9 cellular contexts compared by ENCODE assay signal in genomic region chr2:177229448-177230242, GRCh38. TPM values are rescaled to one million over a fixed set of nuclear protein-coding genes. Genes with fewer than 3 reads are reported as not detected.
A peak's percentile ranks its signal among the peaks of the same experiment; 100 is the strongest.
DNase-seq lines count a peak whose midpoint lies in the region; ATAC-seq and TF ChIP-seq lines count a peak whose summit lies in the region.
"Had no signal": no experiment of that assay in that cellular context is flagged by ENCODE, and none has a peak within 500 bp of the region (broad histone marks: within the 10 kb centered on the region; RNA-seq: fewer than 3 reads in every experiment).

No MANE protein-coding gene starts in this region.

- H3K4me1 ChIP-seq in esophagus squamous epithelium (peaks cover 0 to 79% (median 7%) of the 10 kb centered on the region in 3 donors), gastroesophageal sphincter (peaks cover 0 to 55% (median 0%) of the 10 kb centered on the region in 3 donors), SJCRH30 (no peaks in the 10 kb centered on the region)

- no peaks in the 10 kb centered on the region for H3K27me3 ChIP-seq in esophagus squamous epithelium
- no peaks in the 10 kb centered on the region for H3K27me3 ChIP-seq in gastroesophageal sphincter
- no peaks in the 10 kb centered on the region for H3K27me3 ChIP-seq in SJCRH30

- POLR2A ChIA-PET in T-cell (lab: Charles Lee) = interaction anchor here (0.8 to 3.0 kb wide), 11 partner anchors 8 to 34 kb away, joined by 3 to 17 read pairs (median 5); partner anchors contain the start of gene NFE2L2 (in 1 of the 2)

- peak overlapping the region; percentile 18 to 65 (median 34) for H3K27ac ChIP-seq in esophagus squamous epithelium
- peak overlapping the region in 2 of 4 donors; percentile 2 to 26 for H3K27ac ChIP-seq in gastroesophageal sphincter
- no peak overlapping the region for H3K27ac ChIP-seq in SJCRH30

- no peaks in the 10 kb centered on the region for H3K9me3 ChIP-seq in esophagus squamous epithelium
- H3K9me3 ChIP-seq in gastroesophageal sphincter = no peaks in the 10 kb centered on the region
- H3K9me3 ChIP-seq in SJCRH30 (replicated peaks) = no peaks in the 10 kb centered on the region

- peaks cover 23 to 27% of the 10 kb centered on the region in 2 donors for H3K36me3 Mint-ChIP-seq in activated naive CD4-positive, alpha-beta T cell treated with anti-CD3 and anti-CD28 coated beads, Interleukin-2, amount 50 U/mL, for 72 hours
- H3K36me3 Mint-ChIP-seq in T-cell = peaks cover 54% of the 10 kb centered on the region

- no peak for DNase-seq in activated naive CD4-positive, alpha-beta T cell treated with anti-CD3 and anti-CD28 coated beads, Interleukin-2, amount 50 U/mL, for 72 hours (ENCODE audit: low spot score in 2 of 2)
- no peak for DNase-seq in activated naive CD4-positive, alpha-beta T cell (lab: John Stamatoyannopoulos, UW)
- DNase-seq in T-cell = no peak
- no peak for DNase-seq in esophagus squamous epithelium (lab: John Stamatoyannopoulos, UW)
- no peak for DNase-seq in stimulated activated naive CD8-positive, alpha-beta T cell treated with anti-CD3 and anti-CD28 coated beads, Interleukin-15, amount 100 ng/mL, for 72 hours
- no peak for DNase-seq in SJCRH30
- no peak for DNase-seq in ACHN

- CTCF ChIA-PET in T-cell (lab: Charles Lee) = interaction anchor here (0.6 to 2.4 kb wide), 5 partner anchors 10 to 67 kb away, joined by 3 to 9 read pairs (median 5); no protein-coding TSS in a partner anchor

- H3K36me3 ChIP-seq in esophagus squamous epithelium = peaks cover 16 to 76% (median 22%) of the 10 kb centered on the region in 3 donors
- peaks cover 11 to 66% of the 10 kb centered on the region in 2 donors for H3K36me3 ChIP-seq in gastroesophageal sphincter
- peaks cover 48% of the 10 kb centered on the region for H3K36me3 ChIP-seq in SJCRH30

- TF ChIP-seq CTCF in esophagus squamous epithelium (IDR thresholded peaks at IDR 0.05) (no peak), gastroesophageal sphincter (IDR thresholded peaks at IDR 0.05) (no peak)

- intact Hi-C loops in esophagus squamous epithelium (cut with DNase I) = no loop called here

- no peak overlapping the region for H3K4me3 Mint-ChIP-seq in T-cell
- H3K4me3 Mint-ChIP-seq in stimulated activated naive CD8-positive, alpha-beta T cell treated with anti-CD3 and anti-CD28 coated beads, Interleukin-15, amount 100 ng/mL, for 72 hours = no peak overlapping the region

- H3K27ac Mint-ChIP-seq in activated naive CD4-positive, alpha-beta T cell treated with anti-CD3 and anti-CD28 coated beads, Interleukin-2, amount 50 U/mL, for 72 hours = peak overlapping the region; percentile 40 to 87
- peak overlapping the region; percentile 33 to 40 for H3K27ac Mint-ChIP-seq in T-cell
- peak overlapping the region in 1 of 2 donors; percentile 22 for H3K27ac Mint-ChIP-seq in stimulated activated naive CD8-positive, alpha-beta T cell treated with anti-CD3 and anti-CD28 coated beads, Interleukin-15, amount 100 ng/mL, for 72 hours

- TF ChIP-seq POLR2A in esophagus squamous epithelium (IDR thresholded peaks at IDR 0.05) = no peak
- TF ChIP-seq POLR2A in gastroesophageal sphincter (IDR thresholded peaks at IDR 0.05) = no peak

- ATAC-seq in activated naive CD4-positive, alpha-beta T cell treated with anti-CD3 and anti-CD28 coated beads, Interleukin-2, amount 50 U/mL, for 72 hours = peak; percentile 44 to 46
- ATAC-seq in T-cell (replicated peaks in 1 of 4) = peak in 3 of 4 experiments; percentile 12 to 19 (median 15)
- peak; percentile 36 for ATAC-seq in stimulated activated naive CD8-positive, alpha-beta T cell treated with anti-CD3 and anti-CD28 coated beads, Interleukin-15, amount 100 ng/mL, for 72 hours
- no peak for ATAC-seq in gastroesophageal sphincter
- ATAC-seq: SK-N-SH treated with all-trans-retinoic acid at 6 μM for 48 hours had no signal

- peaks cover 47 to 49% (median 49%) of the 10 kb centered on the region in 3 donors for H3K4me1 Mint-ChIP-seq in T-cell
- H3K4me1 Mint-ChIP-seq in stimulated activated naive CD8-positive, alpha-beta T cell treated with anti-CD3 and anti-CD28 coated beads, Interleukin-15, amount 100 ng/mL, for 72 hours = peaks cover 34% of the 10 kb centered on the region

- TF ChIP-seq EP300 in gastroesophageal sphincter (IDR thresholded peaks at IDR 0.05) = no peak

- 45 to 61% methylated on average over 8 of the region's 8 CpGs for WGBS in esophagus squamous epithelium, 2 donors
- 91 to 100% methylated on average over 4 to 7 of the region's 8 CpGs for WGBS in gastroesophageal sphincter (ENCODE audit: low coverage in 1 of 2), 2 donors

- no peak overlapping the region for H3K4me3 ChIP-seq in esophagus squamous epithelium
- no peak overlapping the region for H3K4me3 ChIP-seq in gastroesophageal sphincter
- H3K4me3 ChIP-seq in SJCRH30 = no peak overlapping the region

- no peaks in the 10 kb centered on the region for H3K9me3 Mint-ChIP-seq in activated naive CD4-positive, alpha-beta T cell treated with anti-CD3 and anti-CD28 coated beads, Interleukin-2, amount 50 U/mL, for 72 hours
- H3K9me3 Mint-ChIP-seq in T-cell = no peaks in the 10 kb centered on the region
- H3K9me3 Mint-ChIP-seq in stimulated activated naive CD8-positive, alpha-beta T cell treated with anti-CD3 and anti-CD28 coated beads, Interleukin-15, amount 100 ng/mL, for 72 hours = no peaks in the 10 kb centered on the region

- H3K27me3 Mint-ChIP-seq in T-cell = no peaks in the 10 kb centered on the region
- no peaks in the 10 kb centered on the region for H3K27me3 Mint-ChIP-seq in stimulated activated naive CD8-positive, alpha-beta T cell treated with anti-CD3 and anti-CD28 coated beads, Interleukin-15, amount 100 ng/mL, for 72 hours

- in situ Hi-C loops in ACHN (cut with HindIII; ENCODE audit: low pct_ligation_motif_present, low pct_unique_long_range_greater_than_20kb, low sequenced_read_pairs) = no loop called here

RNA-seq across cellular contexts. Expression of gene HNRNPA3, which starts 17.1 kb away (rescaled TPM):
- total RNA-seq in activated naive CD4-positive, alpha-beta T cell treated with anti-CD3 and anti-CD28 coated beads, Interleukin-2, amount 50 U/mL, for 72 hours = 100 to 1,000 TPM; 259 to 273 TPM
- total RNA-seq in T-cell = 100 to 1,000 TPM; 134 to 220 (median 151) TPM
- 10 to 100 TPM; 34.9 to 78.2 (median 61.6) TPM for total RNA-seq in esophagus squamous epithelium
- total RNA-seq in gastroesophageal sphincter = 10 to 100 TPM; 58.4 to 87.8 (median 73.1) TPM
- total RNA-seq in SJCRH30 (2014; rRNA removed; shearing (Covaris generic)) = 148 and 159 TPM in 2 replicates

RNA-seq across cellular contexts. Expression of gene NFE2L2, which starts 34.9 kb away (rescaled TPM):
- total RNA-seq in activated naive CD4-positive, alpha-beta T cell treated with anti-CD3 and anti-CD28 coated beads, Interleukin-2, amount 50 U/mL, for 72 hours = 10 to 100 TPM; 44.7 to 82.2 TPM
- total RNA-seq in T-cell (10 to 100 TPM; 54.3 to 77.0 (median 73.8) TPM), esophagus squamous epithelium (100 to 1,000 TPM; 147 to 315 (median 189) TPM), gastroesophageal sphincter (100 to 1,000 TPM in 1 of 4 donors, 10 to 100 TPM in 3; 55.5 to 111 (median 89.2) TPM)
- total RNA-seq in SJCRH30 (2014; rRNA removed; shearing (Covaris generic)) = 40.2 and 47.7 TPM in 2 replicates
